Comparison of ENCODE assay signal across 1 cellular context in genomic region chr9:70258692-70259511, GRCh38.
TF ChIP-seq lines count a peak whose summit lies in the region.

TSS of gene SMC5 (plus strand) at chr9:70258978. CDS start at chr9:70259079, 101 bp downstream.

TF ChIP-seq in WTC11, 78 proteins besides CTCF, POLR2A, EP300 and RAD21 (continued from another document):
- TF ChIP-seq FOXP4 (CRISPR knock-in tag; IDR thresholded peaks at IDR 0.05) (peak; percentile 93), E2F5 (CRISPR knock-in tag; IDR thresholded peaks at IDR 0.05) (peak; percentile 98), E2F4 (CRISPR knock-in tag; IDR thresholded peaks at IDR 0.05; ENCODE audit: borderline replicate concordance, low read depth) (peak; percentile 87), ETV6 (CRISPR knock-in tag; IDR thresholded peaks at IDR 0.05) (peak; percentile 82), ZSCAN18 (CRISPR knock-in tag; IDR thresholded peaks at IDR 0.05) (no peak), NR2C2 (CRISPR knock-in tag; IDR thresholded peaks at IDR 0.05) (no peak), SP1 (CRISPR knock-in tag; conservative IDR thresholded peaks at IDR 0.05) (peak; percentile 90), ESRRA (CRISPR knock-in tag; IDR thresholded peaks at IDR 0.05; ENCODE audit: borderline replicate concordance) (no peak; the same call in 1 of the 2 replicates), MYBL2 (CRISPR knock-in tag; IDR thresholded peaks at IDR 0.05) (peak; percentile 81; the same call in 1 of the 2 replicates), FOXP1 (CRISPR knock-in tag; IDR thresholded peaks at IDR 0.05; ENCODE audit: borderline replicate concordance) (peak; percentile 94), ZNF317 (CRISPR knock-in tag; IDR thresholded peaks at IDR 0.05; ENCODE audit: borderline replicate concordance, low read depth) (no peak), ZBTB21 (CRISPR knock-in tag; IDR thresholded peaks at IDR 0.05; ENCODE audit: borderline replicate concordance) (peak; percentile 73; the same call in 1 of the 2 replicates), HMGXB4 (CRISPR knock-in tag; IDR thresholded peaks at IDR 0.05) (peak; percentile 74), JUN (CRISPR knock-in tag; IDR thresholded peaks at IDR 0.05) (no peak), ZBTB43 (CRISPR knock-in tag; IDR thresholded peaks at IDR 0.05) (no peak)
